ENCODE assay signal across 28 cellular contexts in the genomic region with DNA sequence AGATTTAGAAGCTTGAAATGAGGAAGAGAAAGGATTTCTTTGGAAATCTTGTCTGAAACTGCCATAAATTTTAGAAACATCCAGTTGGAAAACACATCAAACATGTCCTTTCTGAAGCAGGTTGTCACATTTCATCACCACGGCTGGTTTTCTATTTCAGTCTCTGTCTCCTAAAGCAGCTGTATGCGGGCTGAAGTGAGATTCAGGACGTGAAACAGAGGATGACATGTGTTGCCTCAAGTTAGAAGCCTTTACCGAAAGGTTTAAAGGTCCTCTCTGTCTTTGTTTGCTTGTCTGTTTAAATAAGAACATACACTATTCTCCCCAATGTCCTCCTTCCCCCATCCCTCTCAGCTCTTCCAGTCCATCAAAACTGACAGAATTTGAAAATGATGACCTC.
"Had no signal": no experiment of that assay in that cellular context is flagged by ENCODE, and none has a peak within 500 bp of the region (broad histone marks: within the 10 kb centered on the region; RNA-seq: fewer than 3 reads in every experiment).

No MANE protein-coding gene starts in this region.

- H3K4me2 ChIP-seq: neural progenitor cell, smooth muscle cell had no signal

- H3K4me1 ChIP-seq: parathyroid adenoma, psoas muscle, spleen, suprapubic skin, testis, tibial artery, transverse colon, upper lobe of right lung, uterus had no signal

- H3K79me2 ChIP-seq: parathyroid adenoma had no signal

- H3K4me3 ChIP-seq: neural progenitor cell, ovary, psoas muscle, skin epidermis, smooth muscle cell, spleen, suprapubic skin, testis, tibial artery, transverse colon, upper lobe of right lung, uterus had no signal

- H3K27ac ChIP-seq: neural progenitor cell, ovary, parathyroid adenoma, psoas muscle, skin epidermis, spleen, suprapubic skin, testis, tibial artery, transverse colon, upper lobe of right lung, uterus had no signal

- ATAC-seq: natural killer cell; psoas muscle; right cardiac atrium; sciatic nerve; stimulated activated memory B cell treated with anti-CD40 and anti-IgM and Interleukin-4, amounts not matched to agents 10 μg/mL and 1 μg/mL and 100 μg/mL, for 72 hours; stimulated activated naive CD8-positive, alpha-beta T cell treated with anti-CD3 and anti-CD28 coated beads, Interleukin-15, amount 100 ng/mL, for 72 hours; stimulated activated naive CD8-positive, alpha-beta T cell treated with anti-CD3 and anti-CD28 coated beads, Interleukin-15, Interleukin-2, amounts not matched to agents 100 U/mL and 50 U/mL, for 24 hours; upper lobe of right lung had no signal

- DNase-seq: natural killer cell; occipital lobe; ovary; posterior cingulate gyrus; psoas muscle; right cardiac atrium; spleen; stimulated activated CD4-positive, alpha-beta T cell treated with anti-CD3 and anti-CD28 coated beads, Interleukin-12 subunit alpha, Interleukin-12 subunit beta, amount 100 ng/mL, for 4 hours; stimulated activated CD4-positive, alpha-beta T cell treated with anti-CD3 and anti-CD28 coated beads, Interleukin-1b, Interleukin-23, amount 100 ng/mL, for 48 hours; stimulated activated CD4-positive, alpha-beta T cell treated with anti-CD3 and anti-CD28 coated beads, Interleukin-4, amount 100 ng/mL, for 1 hour; stimulated activated CD4-positive, alpha-beta T cell treated with anti-CD3 and anti-CD28 coated beads, Interleukin-4, amount 100 ng/mL, for 4 hours; stimulated activated CD8-positive, alpha-beta memory T cell treated with anti-CD3 and anti-CD28 coated beads, Interleukin-4, amount 100 ng/mL, for 48 hours; stimulated activated naive CD4-positive, alpha-beta T cell; stimulated activated naive CD8-positive, alpha-beta T cell treated with anti-CD3 and anti-CD28 coated beads, Interleukin-15, amount 100 ng/mL, for 72 hours; stimulated activated naive CD8-positive, alpha-beta T cell treated with anti-CD3 and anti-CD28 coated beads, Interleukin-15, Interleukin-2, amounts not matched to agents 100 U/mL and 50 U/mL, for 24 hours; substantia nigra; testis; tibial artery; transverse colon; upper lobe of right lung; uterus had no signal

- H3K9me3 ChIP-seq: ovary, psoas muscle, spleen, suprapubic skin, testis, tibial artery, transverse colon, upper lobe of right lung, uterus had no signal

- H3K27me3 ChIP-seq: neural progenitor cell, ovary, suprapubic skin, testis, transverse colon, uterus had no signal

- H2AFZ ChIP-seq: neural progenitor cell, parathyroid adenoma had no signal

- H3K36me3 ChIP-seq: neural progenitor cell, ovary, spleen, suprapubic skin, tibial artery, transverse colon, upper lobe of right lung, uterus had no signal
